ENCODE assay signal across 1 cellular context in genomic region chr7:46256870-46257528, GRCh38.
TF ChIP-seq lines count a peak whose summit lies in the region.

No MANE protein-coding gene starts in this region.

TF ChIP-seq in IMR-90, 13 proteins besides CTCF, POLR2A, EP300 and RAD21:
- TF ChIP-seq FOS (IDR thresholded peaks at IDR 0.05; ENCODE audit: low read depth, low read length) (no peak), NFE2L2 (IDR thresholded peaks at IDR 0.05; ENCODE audit: low read depth, low read length) (no peak), BHLHE40 (IDR thresholded peaks at IDR 0.05; ENCODE audit: low read depth, low read length) (no peak), RCOR1 (IDR thresholded peaks at IDR 0.05; ENCODE audit: insufficient replicate concordance, low read length) (no peak), RFX5 (IDR thresholded peaks at IDR 0.05; ENCODE audit: low read depth, low read length) (no peak), USF2 (IDR thresholded peaks at IDR 0.05; ENCODE audit: low read depth, low read length) (no peak), MXI1 (IDR thresholded peaks at IDR 0.05; ENCODE audit: borderline replicate concordance, low read depth, low read length) (no peak), CHD1 (IDR thresholded peaks at IDR 0.05; ENCODE audit: low read depth, low read length) (no peak), CEBPB (IDR thresholded peaks at IDR 0.05; ENCODE audit: low read depth, low read length) (no peak), MAFK (IDR thresholded peaks at IDR 0.05; ENCODE audit: low read depth, low read length) (no peak), SMC3 (IDR thresholded peaks at IDR 0.05; ENCODE audit: low read depth, low read length) (no peak), ELK1 (IDR thresholded peaks at IDR 0.05; ENCODE audit: borderline replicate concordance, low read depth, low read length) (no peak), MAZ (IDR thresholded peaks at IDR 0.05; ENCODE audit: borderline replicate concordance, low read depth, low read length) (no peak)
